15 cellular contexts compared by ENCODE assay signal in the genomic region with DNA sequence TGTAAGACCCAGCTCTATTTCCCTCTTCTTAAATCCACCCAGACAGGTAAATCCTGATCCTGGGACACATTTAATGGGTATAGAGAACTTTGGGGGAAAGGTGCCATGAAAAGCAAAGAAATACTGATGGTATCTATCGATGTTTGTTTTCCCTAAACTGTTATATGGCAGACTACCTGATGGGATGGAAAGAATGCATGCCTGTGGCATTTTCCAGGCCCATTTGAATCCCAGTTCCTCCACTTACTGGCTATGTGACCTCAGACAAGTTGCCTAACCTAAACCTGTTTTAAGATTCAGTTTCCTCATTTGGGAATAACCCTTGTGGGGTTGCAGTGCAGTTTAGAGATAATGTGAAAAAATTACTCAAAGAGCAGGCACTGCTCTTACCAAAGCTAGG.
"Had no signal": no experiment of that assay in that cellular context is flagged by ENCODE, and none has a peak within 500 bp of the region (broad histone marks: within the 10 kb centered on the region; RNA-seq: fewer than 3 reads in every experiment).

No MANE protein-coding gene starts in this region.

- DNase-seq: activated CD8-positive, alpha-beta memory T cell treated with anti-CD3 and anti-CD28 coated beads for 24 hours; activated CD8-positive, alpha-beta memory T cell treated with anti-CD3 and anti-CD28 coated beads, Interleukin-2, amount 50 U/mL, for 4 hours; activated T-cell treated with anti-CD3 and anti-CD28 coated beads, Interleukin-2, amount 50 U/mL, for 24 hours; cortex of kidney; endodermal cell; foreskin fibroblast; left lung; naive thymus-derived CD8-positive, alpha-beta T cell; stimulated activated CD4-positive, alpha-beta T cell treated with anti-CD3 and anti-CD28 coated beads, Interleukin-4, amount 100 ng/mL, for 4 hours; substantia nigra; T-cell; thyroid gland had no signal

- H3K4me3 ChIP-seq: ascending aorta, left lung, lung, neural progenitor cell, thyroid gland had no signal
